1 cellular context compared by ENCODE assay signal in genomic region chr16:20764448-20764847, GRCh38. TPM values are rescaled to one million over a fixed set of nuclear protein-coding genes. Genes with fewer than 3 reads are reported as not detected.
"Had no signal": no experiment of that assay in that cellular context is flagged by ENCODE, and none has a peak within 500 bp of the region (broad histone marks: within the 10 kb centered on the region; RNA-seq: fewer than 3 reads in every experiment).

No MANE protein-coding gene starts in this region.

RNA-seq across cellular contexts. Expression of gene ACSM3, which starts 0.6 kb away (rescaled TPM):
- total RNA-seq: ascending aorta had no signal

RNA-seq across cellular contexts. Expression of gene ERI2, which starts 41.8 kb away (rescaled TPM):
- total RNA-seq: ascending aorta had no signal
